In genomic region chrX:125203737-125204578, GRCh38 we compare ENCODE assay signal across 8 cellular contexts.
DNase-seq lines count a peak whose midpoint lies in the region; ATAC-seq, FAIRE-seq and TF ChIP-seq lines count a peak whose summit lies in the region.

No MANE protein-coding gene starts in this region.

- peaks cover 41% of the 10 kb centered on the region for H3K27me3 Mint-ChIP-seq in CD4-positive, CD25-positive, alpha-beta regulatory T cell
- H3K27me3 Mint-ChIP-seq in stimulated activated memory B cell treated with anti-CD40 and anti-IgM and Interleukin-4, amounts not matched to agents 10 μg/mL and 1 μg/mL and 100 μg/mL, for 72 hours, result peaks cover 26% of the 10 kb centered on the region

- H3K9ac ChIP-seq in keratinocyte (ENCODE audit: control insufficient read depth, extremely low read depth, insufficient read depth, low read length), result no peak overlapping the region

- peaks cover 4% of the 10 kb centered on the region for H3K27me3 ChIP-seq in CD4-positive, CD25-positive, alpha-beta regulatory T cell (ENCODE audit: control insufficient read depth, insufficient read depth, low read length)
- peaks cover 27% of the 10 kb centered on the region for H3K27me3 ChIP-seq in keratinocyte (ENCODE audit: control insufficient read depth, extremely low read depth, insufficient read depth, low read length)

- H3K4me3 Mint-ChIP-seq in CD4-positive, CD25-positive, alpha-beta regulatory T cell, result peak overlapping the region; percentile 38 to 84 (median 50)
- no peak overlapping the region for H3K4me3 Mint-ChIP-seq in stimulated activated memory B cell treated with anti-CD40 and anti-IgM and Interleukin-4, amounts not matched to agents 10 μg/mL and 1 μg/mL and 100 μg/mL, for 72 hours

- no peak overlapping the region for H3K27ac ChIP-seq in CD4-positive, CD25-positive, alpha-beta regulatory T cell (ENCODE audit: insufficient read depth, low read length, poor library complexity, severe bottlenecking)
- H3K27ac ChIP-seq in keratinocyte (ENCODE audit: control insufficient read depth, insufficient read depth, low read length), result no peak overlapping the region

- no peaks in the 10 kb centered on the region for H3K36me3 ChIP-seq in CD4-positive, CD25-positive, alpha-beta regulatory T cell (ENCODE audit: control insufficient read depth, insufficient read depth, low read length)
- no peaks in the 10 kb centered on the region for H3K36me3 ChIP-seq in keratinocyte (ENCODE audit: control insufficient read depth in 2 of 2, extremely low read depth in 1 of 2, insufficient read depth in 2 of 2, low read length in 2 of 2)

- no peak overlapping the region for H3K27ac Mint-ChIP-seq in CD4-positive, CD25-positive, alpha-beta regulatory T cell
- H3K27ac Mint-ChIP-seq in stimulated activated memory B cell treated with anti-CD40 and anti-IgM and Interleukin-4, amounts not matched to agents 10 μg/mL and 1 μg/mL and 100 μg/mL, for 72 hours, result no peak overlapping the region

- H3K4me2 ChIP-seq in keratinocyte (ENCODE audit: control insufficient read depth, extremely low read depth, insufficient read depth, low read depth, low read length), result peak overlapping the region; percentile 69

- peaks cover 0 to 19% (median 4%) of the 10 kb centered on the region in 4 donors for H3K4me1 Mint-ChIP-seq in CD4-positive, CD25-positive, alpha-beta regulatory T cell
- peaks cover 15% of the 10 kb centered on the region for H3K4me1 Mint-ChIP-seq in stimulated activated memory B cell treated with anti-CD40 and anti-IgM and Interleukin-4, amounts not matched to agents 10 μg/mL and 1 μg/mL and 100 μg/mL, for 72 hours

- FAIRE-seq in keratinocyte (lab: Jason Lieb, UNC), result no peak

- H2AFZ ChIP-seq in keratinocyte (ENCODE audit: control insufficient read depth, low read length), result peak overlapping the region; percentile 60

- no peaks in the 10 kb centered on the region for H3K9me3 ChIP-seq in CD4-positive, CD25-positive, alpha-beta regulatory T cell (ENCODE audit: control insufficient read depth in 2 of 2, low read length in 2 of 2)
- H3K9me3 ChIP-seq in keratinocyte (ENCODE audit: control insufficient read depth, low read depth, low read length), result no peaks in the 10 kb centered on the region

- DNase-seq in CD4-positive, CD25-positive, alpha-beta regulatory T cell, result peak in 1 of 3 donors; percentile 2
- DNase-seq in NCI-H146 (lab: John Stamatoyannopoulos, UW), result peak; percentile 84
- DNase-seq in astrocyte of the spinal cord (ENCODE audit: low read depth, low spot score), result peak; percentile 31
- DNase-seq in keratinocyte (ENCODE audit: low read depth, low spot score), result no peak
- DNase-seq in stimulated activated naive CD8-positive, alpha-beta T cell treated with anti-CD3 and anti-CD28 coated beads, Interleukin-15, Interleukin-2, amounts not matched to agents 100 U/mL and 50 U/mL, for 24 hours, result peak; percentile 8

- H4K20me1 ChIP-seq in keratinocyte (ENCODE audit: control insufficient read depth, extremely low read depth, insufficient read depth, low read length), result no peaks in the 10 kb centered on the region

- no peak overlapping the region for H3K4me3 ChIP-seq in CD4-positive, CD25-positive, alpha-beta regulatory T cell (ENCODE audit: low read depth, low read length)
- peak overlapping the region; percentile 26 for H3K4me3 ChIP-seq in astrocyte of the spinal cord (ENCODE audit: low read depth, low read length)
- peak overlapping the region; percentile 34 to 40 (median 38) for H3K4me3 ChIP-seq in keratinocyte (ENCODE audit: control insufficient read depth in 2 of 3, extremely low read depth in 1 of 3, insufficient read depth in 2 of 3, low read depth in 1 of 3, low read length in 3 of 3)

- no peaks in the 10 kb centered on the region for H3K79me2 ChIP-seq in keratinocyte (ENCODE audit: control insufficient read depth, insufficient read depth, low read length)

- in situ Hi-C loops in astrocyte of the spinal cord (cut with HindIII; ENCODE audit: low sequenced_read_pairs), result no loop called here

- TF ChIP-seq CTCF in astrocyte of the spinal cord (IDR thresholded peaks at IDR 0.05; ENCODE audit: low read depth, low read length) (no peak), keratinocyte (optimal IDR thresholded peaks at IDR 0.05 in 1 of 3, IDR thresholded peaks at IDR 0.05 in 1 of 3, conservative IDR thresholded peaks at IDR 0.05 in 1 of 3; ENCODE audit: extremely low read depth in 1 of 3, insufficient read depth in 2 of 3, low read length in 3 of 3) (no peak)

- no peaks in the 10 kb centered on the region for H3K36me3 Mint-ChIP-seq in CD4-positive, CD25-positive, alpha-beta regulatory T cell
- no peaks in the 10 kb centered on the region for H3K36me3 Mint-ChIP-seq in stimulated activated memory B cell treated with anti-CD40 and anti-IgM and Interleukin-4, amounts not matched to agents 10 μg/mL and 1 μg/mL and 100 μg/mL, for 72 hours

- dilution Hi-C loops in keratinocyte (cut with MboI; ENCODE audit: extremely low pct_ligation_motif_present, low sequenced_read_pairs), result no loop called here

- no peak for ATAC-seq in CD4-positive, CD25-positive, alpha-beta regulatory T cell (ENCODE audit: low read depth in 2 of 2)
- peak; percentile 51 for ATAC-seq in stimulated activated naive CD8-positive, alpha-beta T cell treated with anti-CD3 and anti-CD28 coated beads, Interleukin-15, Interleukin-2, amounts not matched to agents 100 U/mL and 50 U/mL, for 24 hours
- ATAC-seq in HG03139 (IDR thresholded peaks at IDR 0.05; ENCODE audit: unreplicated experiment) (no peak), HG02588 (IDR thresholded peaks at IDR 0.05; ENCODE audit: unreplicated experiment) (no peak)
- ATAC-seq in stimulated activated memory B cell treated with anti-CD40 and anti-IgM and Interleukin-4, amounts not matched to agents 10 μg/mL and 1 μg/mL and 100 μg/mL, for 72 hours, result no peak

- no peaks in the 10 kb centered on the region for H3K9me1 ChIP-seq in keratinocyte (ENCODE audit: control insufficient read depth, extremely low read depth, insufficient read depth, low read length)

- peaks cover 0 to 2% (median 0%) of the 10 kb centered on the region in 7 donors for H3K9me3 Mint-ChIP-seq in CD4-positive, CD25-positive, alpha-beta regulatory T cell
- H3K9me3 Mint-ChIP-seq in stimulated activated memory B cell treated with anti-CD40 and anti-IgM and Interleukin-4, amounts not matched to agents 10 μg/mL and 1 μg/mL and 100 μg/mL, for 72 hours, result no peaks in the 10 kb centered on the region

- peaks cover 14% of the 10 kb centered on the region for H3K4me1 ChIP-seq in CD4-positive, CD25-positive, alpha-beta regulatory T cell (ENCODE audit: control insufficient read depth, insufficient read depth, low read length, poor library complexity, severe bottlenecking)
- no peaks in the 10 kb centered on the region for H3K4me1 ChIP-seq in keratinocyte (ENCODE audit: control insufficient read depth, extremely low read depth, insufficient read depth, low read length)
